In genomic region chr19:18559685-18560084, GRCh38 we compare ENCODE assay signal across 12 cellular contexts. TPM values are rescaled to one million over a fixed set of nuclear protein-coding genes. Genes with fewer than 3 reads are reported as not detected.
DNase-seq lines count a peak whose midpoint lies in the region; ATAC-seq and TF ChIP-seq lines count a peak whose summit lies in the region.
"Had no signal": no experiment of that assay in that cellular context is flagged by ENCODE, and none has a peak within 500 bp of the region (broad histone marks: within the 10 kb centered on the region; RNA-seq: fewer than 3 reads in every experiment).

No MANE protein-coding gene starts in this region.

- no peak for ATAC-seq in Panc1

- H3K27ac ChIP-seq in Panc1 (ENCODE audit: low read length) (0 out of 2 replicates have a peak overlapping the region, but pooled peaks have one; percentile 2), smooth muscle cell (ENCODE audit: low read depth) (peak overlapping the region; percentile 84)

- H3K27me3 ChIP-seq in Panc1 (ENCODE audit: control insufficient read depth, insufficient read depth, low read length) (no peaks in the 10 kb centered on the region), smooth muscle cell (ENCODE audit: low read depth) (no peaks in the 10 kb centered on the region), BE2C (no peaks in the 10 kb centered on the region)

- H3K9me3 ChIP-seq in Panc1 (ENCODE audit: control insufficient read depth, insufficient read depth, low read depth, low read length) (no peaks in the 10 kb centered on the region), smooth muscle cell (replicated peaks; ENCODE audit: low read depth) (no peaks in the 10 kb centered on the region), BE2C (no peaks in the 10 kb centered on the region)

- no peaks in the 10 kb centered on the region for H3F3A ChIP-seq in smooth muscle cell (ENCODE audit: low read depth)

- H3K36me3 Mint-ChIP-seq in activated CD4-positive, alpha-beta T cell treated with anti-CD3 and anti-CD28 coated beads, Interleukin-2, amount 10 ng/mL, durations not matched to agents 24 days and 14 days (ENCODE audit: low read depth) = peaks cover 28% of the 10 kb centered on the region
- H3K36me3 Mint-ChIP-seq in dendritic cell treated with granulocyte-macrophage colony-stimulating factor and Interleukin-4, amounts not matched to agents 40 ng/mL and 50 ng/mL, for 4 days (ENCODE audit: low read depth) = peaks cover 54% of the 10 kb centered on the region

- TF ChIP-seq CTCF in Panc1 (IDR thresholded peaks at IDR 0.05) = no peak
- TF ChIP-seq CTCF in smooth muscle cell (IDR thresholded peaks at IDR 0.05; ENCODE audit: borderline replicate concordance, insufficient read depth, poor library complexity, severe bottlenecking) = no peak
- no peak for TF ChIP-seq CTCF in BE2C (IDR thresholded peaks at IDR 0.05; ENCODE audit: low read depth, low read length)

- H3K4me3 Mint-ChIP-seq in activated CD4-positive, alpha-beta T cell treated with anti-CD3 and anti-CD28 coated beads, Interleukin-2, amount 10 ng/mL, durations not matched to agents 24 days and 14 days = peak overlapping the region; percentile 97
- no peak overlapping the region for H3K4me3 Mint-ChIP-seq in dendritic cell treated with granulocyte-macrophage colony-stimulating factor and Interleukin-4, amounts not matched to agents 40 ng/mL and 50 ng/mL, for 4 days

- in situ Hi-C loops in Panc1 (cut with HindIII; ENCODE audit: low pct_unique_long_range_greater_than_20kb, low sequenced_read_pairs) = no loop called here

- CTCF ChIA-PET in Panc1 (lab: Charles Lee) = interaction anchor here (0.5 kb wide), 1 partner anchor 268 kb away, joined by 3 read pairs; no protein-coding TSS in a partner anchor

- intact Hi-C loops in activated CD4-positive, alpha-beta T cell treated with anti-CD3 and anti-CD28 coated beads, Interleukin-2, amount 10 ng/mL, durations not matched to agents 24 days and 14 days (cut with micrococcal nuclease) = loop anchor here (5.0 kb wide), 1 partner anchor 358 kb away; the partner anchor contains the start of genes COPE and DDX49
- intact Hi-C loops in Panc1 (cut with micrococcal nuclease; ENCODE audit: unreplicated experiment) = no loop called here
- intact Hi-C loops in dendritic cell treated with granulocyte-macrophage colony-stimulating factor and Interleukin-4, amounts not matched to agents 40 ng/mL and 50 ng/mL, for 4 days (cut with micrococcal nuclease) = no loop called here

- no TSS peak for BruUV-seq in Panc1 (replicated peaks; lab: Mats Ljungman, UMichigan)

- H3K4me2 ChIP-seq in smooth muscle cell = no peak overlapping the region

- peaks cover 5% of the 10 kb centered on the region; the same call in 1 of the 2 replicates for H3K36me3 ChIP-seq in Panc1 (ENCODE audit: control insufficient read depth, insufficient read depth, low read length)
- no peaks in the 10 kb centered on the region for H3K36me3 ChIP-seq in smooth muscle cell (ENCODE audit: low read depth)
- peaks cover 31% of the 10 kb centered on the region for H3K36me3 ChIP-seq in BE2C

- H3K4me3 ChIP-seq in Panc1 (ENCODE audit: low read depth in 2 of 2, low read length in 2 of 2) (no peak overlapping the region), smooth muscle cell (no peak overlapping the region), BE2C (ENCODE audit: low read depth, low read length) (no peak overlapping the region)

- WGBS in smooth muscle cell (ENCODE audit: low lambda C conversion rate) = 93% methylated on average over 4 of the region's 5 CpGs

- peak overlapping the region; percentile 93 for H3K27ac Mint-ChIP-seq in activated CD4-positive, alpha-beta T cell treated with anti-CD3 and anti-CD28 coated beads, Interleukin-2, amount 10 ng/mL, durations not matched to agents 24 days and 14 days
- H3K27ac Mint-ChIP-seq in dendritic cell treated with granulocyte-macrophage colony-stimulating factor and Interleukin-4, amounts not matched to agents 40 ng/mL and 50 ng/mL, for 4 days = peak overlapping the region; percentile 31

- no peak overlapping the region for H2AFZ ChIP-seq in smooth muscle cell (ENCODE audit: low read depth)

- peaks cover 18% of the 10 kb centered on the region for H3K4me1 Mint-ChIP-seq in activated CD4-positive, alpha-beta T cell treated with anti-CD3 and anti-CD28 coated beads, Interleukin-2, amount 10 ng/mL, durations not matched to agents 24 days and 14 days
- peaks cover 24% of the 10 kb centered on the region for H3K4me1 Mint-ChIP-seq in dendritic cell treated with granulocyte-macrophage colony-stimulating factor and Interleukin-4, amounts not matched to agents 40 ng/mL and 50 ng/mL, for 4 days (ENCODE audit: low read depth)

- POLR2A ChIA-PET in Panc1 (lab: Charles Lee) = no interaction called here

- H3K9ac ChIP-seq in smooth muscle cell (ENCODE audit: low read depth) = no peak overlapping the region

- H3K79me2 ChIP-seq in smooth muscle cell (ENCODE audit: low read depth) = peaks cover 39% of the 10 kb centered on the region

- H3K4me1 ChIP-seq in Panc1 (ENCODE audit: control insufficient read depth, insufficient read depth, low read length) = 0 out of 2 replicates have a peak, but pooled peaks cover 5% of the 10 kb centered on the region
- H3K4me1 ChIP-seq in smooth muscle cell (ENCODE audit: low read depth) = peaks cover 6% of the 10 kb centered on the region
- no peaks in the 10 kb centered on the region for H3K4me1 ChIP-seq in BE2C

- H4K20me1 ChIP-seq in smooth muscle cell (ENCODE audit: low read depth) = no peaks in the 10 kb centered on the region

- no peaks in the 10 kb centered on the region for H3K27me3 Mint-ChIP-seq in activated CD4-positive, alpha-beta T cell treated with anti-CD3 and anti-CD28 coated beads, Interleukin-2, amount 10 ng/mL, durations not matched to agents 24 days and 14 days
- H3K27me3 Mint-ChIP-seq in dendritic cell treated with granulocyte-macrophage colony-stimulating factor and Interleukin-4, amounts not matched to agents 40 ng/mL and 50 ng/mL, for 4 days = no peaks in the 10 kb centered on the region

- DNase-seq in activated CD4-positive, alpha-beta T cell treated with anti-CD3 and anti-CD28 coated beads, Interleukin-2, amount 10 ng/mL, durations not matched to agents 24 days and 14 days = no peak
- no peak for DNase-seq in activated CD4-positive, alpha-beta T cell treated with anti-CD3 and anti-CD28 coated beads, Interleukin-2, amount 50 U/mL, for 4 hours
- DNase-seq in Panc1 (ENCODE audit: low read depth, low spot score) = no peak
- DNase-seq in smooth muscle cell (lab: John Stamatoyannopoulos, UW; ENCODE audit: unreplicated experiment) = no peak
- DNase-seq in BE2C = no peak
- DNase-seq in activated gamma-delta T cell treated with Interleukin-2 at 50 U/mL for 16 hours = no peak
- DNase-seq in NCI-H82 treated with DMSO at 0.1 percent for 48 hours (lab: John Stamatoyannopoulos, UW; ENCODE audit: unreplicated experiment) = no peak
- DNase-seq: activated CD8-positive, alpha-beta memory T cell treated with anti-CD3 and anti-CD28 coated beads for 24 hours; NCI-H1092 treated with DMSO at 0.1 percent for 48 hours; NCI-H510A; stimulated activated naive CD4-positive, alpha-beta T cell treated with Interleukin-2 at 50 U/mL for 16 hours had no signal

- no peaks in the 10 kb centered on the region for H3K9me3 Mint-ChIP-seq in activated CD4-positive, alpha-beta T cell treated with anti-CD3 and anti-CD28 coated beads, Interleukin-2, amount 10 ng/mL, durations not matched to agents 24 days and 14 days
- no peaks in the 10 kb centered on the region for H3K9me3 Mint-ChIP-seq in dendritic cell treated with granulocyte-macrophage colony-stimulating factor and Interleukin-4, amounts not matched to agents 40 ng/mL and 50 ng/mL, for 4 days

RNA-seq across cellular contexts. Expression of gene KXD1, which starts 2.0 kb away (rescaled TPM):
- total RNA-seq in activated CD4-positive, alpha-beta T cell treated with anti-CD3 and anti-CD28 coated beads, Interleukin-2, amount 10 ng/mL, durations not matched to agents 24 days and 14 days = 124 and 134 TPM in 2 replicates
- total RNA-seq in Panc1 (2021; ENCODE audit: unreplicated experiment) (106 TPM), smooth muscle cell (75.4 and 104 TPM in 2 replicates)
- 143 TPM for polyA plus RNA-seq in Panc1 (2012; ENCODE audit: insufficient read length)
- polyA plus RNA-seq in smooth muscle cell = 134 and 141 TPM in 2 replicates
- 231 TPM for polyA plus RNA-seq in BE2C (2012; ENCODE audit: insufficient read depth, insufficient read length, low read depth)

RNA-seq across cellular contexts. Expression of gene UBA52, which starts 12.0 kb away (rescaled TPM):
- 1,581 and 1,604 TPM in 2 replicates for total RNA-seq in activated CD4-positive, alpha-beta T cell treated with anti-CD3 and anti-CD28 coated beads, Interleukin-2, amount 10 ng/mL, durations not matched to agents 24 days and 14 days
- 907 TPM for total RNA-seq in Panc1 (2021; ENCODE audit: unreplicated experiment)
- polyA plus RNA-seq in Panc1 (2012; ENCODE audit: insufficient read length) = 1,116 TPM
- total RNA-seq in smooth muscle cell = 991 and 1,086 TPM in 2 replicates
- polyA plus RNA-seq in smooth muscle cell = 752 and 759 TPM in 2 replicates
- polyA plus RNA-seq in BE2C (2012; ENCODE audit: insufficient read depth, insufficient read length, low read depth) = 2,272 TPM

RNA-seq across cellular contexts. Expression of gene FKBP8, which starts 16.3 kb away (rescaled TPM):
- total RNA-seq in activated CD4-positive, alpha-beta T cell treated with anti-CD3 and anti-CD28 coated beads, Interleukin-2, amount 10 ng/mL, durations not matched to agents 24 days and 14 days = 170 and 173 TPM in 2 replicates
- 182 TPM for total RNA-seq in Panc1 (2021; ENCODE audit: unreplicated experiment)
- polyA plus RNA-seq in Panc1 (2012; ENCODE audit: insufficient read length) = 479 TPM
- 143 and 161 TPM in 2 replicates for total RNA-seq in smooth muscle cell
- polyA plus RNA-seq in smooth muscle cell = 340 and 358 TPM in 2 replicates
- polyA plus RNA-seq in BE2C (2012; ENCODE audit: insufficient read depth, insufficient read length, low read depth) = 511 TPM

RNA-seq across cellular contexts. Expression of gene REX1BD, which starts 28.9 kb away (rescaled TPM):
- total RNA-seq in activated CD4-positive, alpha-beta T cell treated with anti-CD3 and anti-CD28 coated beads, Interleukin-2, amount 10 ng/mL, durations not matched to agents 24 days and 14 days = 130 and 138 TPM in 2 replicates
- total RNA-seq in Panc1 (2021; ENCODE audit: unreplicated experiment) (32.0 TPM), smooth muscle cell (69.6 and 81.5 TPM in 2 replicates)
- 45.7 TPM for polyA plus RNA-seq in Panc1 (2012; ENCODE audit: insufficient read length)
- 117 and 141 TPM in 2 replicates for polyA plus RNA-seq in smooth muscle cell
- 178 TPM for polyA plus RNA-seq in BE2C (2012; ENCODE audit: insufficient read depth, insufficient read length, low read depth)

RNA-seq across cellular contexts. Expression of gene ELL, which starts 37.8 kb away (rescaled TPM):
- total RNA-seq in activated CD4-positive, alpha-beta T cell treated with anti-CD3 and anti-CD28 coated beads, Interleukin-2, amount 10 ng/mL, durations not matched to agents 24 days and 14 days = 25.5 and 27.8 TPM in 2 replicates
- 18.6 TPM for total RNA-seq in Panc1 (2021; ENCODE audit: unreplicated experiment)
- polyA plus RNA-seq in Panc1 (2012; ENCODE audit: insufficient read length) = 15.9 TPM
- 10.5 and 12.8 TPM in 2 replicates for total RNA-seq in smooth muscle cell
- polyA plus RNA-seq in smooth muscle cell = 15.2 and 31.7 TPM in 2 replicates
- polyA plus RNA-seq in BE2C (2012; ENCODE audit: insufficient read depth, insufficient read length, low read depth) = 25.9 TPM
